8 cellular contexts compared by ENCODE assay signal in the genomic region with DNA sequence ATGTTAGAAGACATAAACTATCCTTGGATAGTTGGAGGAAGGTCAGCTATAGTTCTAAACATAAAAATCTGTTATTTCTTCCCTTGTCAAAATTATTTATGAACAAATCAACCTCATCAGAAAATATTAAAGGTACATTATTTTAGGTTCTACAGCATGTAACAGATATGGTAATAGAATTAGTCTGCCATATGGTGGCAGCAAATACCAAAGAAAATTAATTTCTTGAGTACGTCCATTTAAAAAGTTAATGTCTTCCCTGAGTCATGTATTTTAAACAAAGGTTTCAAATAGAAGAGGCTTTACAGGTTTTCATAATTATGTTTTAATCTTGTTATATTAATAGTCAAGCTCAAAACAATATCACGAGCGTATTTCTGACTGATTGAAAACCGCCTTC. TPM values are rescaled to one million over a fixed set of nuclear protein-coding genes. Genes with fewer than 3 reads are reported as not detected.
DNase-seq lines count a peak whose midpoint lies in the region; ATAC-seq and TF ChIP-seq lines count a peak whose summit lies in the region.

No MANE protein-coding gene starts in this region.

- no peak overlapping the region for H3K9ac ChIP-seq in OCI-LY1 (ENCODE audit: low read length)

- no peaks in the 10 kb centered on the region for H3K36me3 ChIP-seq in OCI-LY1 (ENCODE audit: insufficient read depth, low read length)
- no peaks in the 10 kb centered on the region for H3K36me3 ChIP-seq in esophagus squamous epithelium

- no peak overlapping the region for H2AFZ ChIP-seq in OCI-LY1 (ENCODE audit: low read length)

- no peak for TF ChIP-seq POLR2A in esophagus squamous epithelium (IDR thresholded peaks at IDR 0.05)

- peaks cover 60% of the 10 kb centered on the region for H3K79me2 ChIP-seq in OCI-LY1 (ENCODE audit: insufficient read depth, low read length)

- no peaks in the 10 kb centered on the region for H3K27me3 ChIP-seq in OCI-LY1 (ENCODE audit: insufficient read depth, low read length)
- no peaks in the 10 kb centered on the region for H3K27me3 ChIP-seq in esophagus squamous epithelium

- ATAC-seq in left colon, result no peak

- H3K9me3 ChIP-seq in OCI-LY1 (ENCODE audit: low read length) (no peaks in the 10 kb centered on the region), esophagus squamous epithelium (no peaks in the 10 kb centered on the region)

- H3K9me2 ChIP-seq in OCI-LY1 (ENCODE audit: low read depth, low read length), result no peaks in the 10 kb centered on the region

- H3F3A ChIP-seq in OCI-LY1 (ENCODE audit: insufficient read depth, low read length), result 0 out of 2 replicates have a peak, but pooled peaks cover 4% of the 10 kb centered on the region

- intact Hi-C loops in esophagus squamous epithelium (cut with DNase I), result loop anchor here (10.0 kb wide), 1 partner anchor 429 kb away; no protein-coding TSS in a partner anchor
- intact Hi-C loops in left colon (cut with DNase I, micrococcal nuclease), result loop anchor here (5.0 to 10.0 kb wide), 3 partner anchors 429 to 591 kb away; no protein-coding TSS in a partner anchor

- no peak overlapping the region for H3K4me3 ChIP-seq in OCI-LY1 (ENCODE audit: low read depth, low read length, poor library complexity, severe bottlenecking)
- H3K4me3 ChIP-seq in esophagus squamous epithelium, result no peak overlapping the region

- DNase-seq in SHP77 (lab: John Stamatoyannopoulos, UW) (peak; percentile 9 to 10), SHP77 treated with DMSO at 0.1 percent for 48 hours (lab: John Stamatoyannopoulos, UW) (no peak), esophagus squamous epithelium (lab: John Stamatoyannopoulos, UW) (no peak), renal cortical epithelial cell (ENCODE audit: low read depth) (peak; percentile 81), left colon (no peak)
- no peak for DNase-seq in stimulated activated CD4-positive, alpha-beta T cell treated with anti-CD3 and anti-CD28 coated beads, Interleukin-15, amount 100 ng/mL, for 24 hours
- no peak for DNase-seq in effector CD4-positive, alpha-beta T cell

- H4K20me1 ChIP-seq in OCI-LY1 (ENCODE audit: insufficient read depth, low read length), result 0 out of 2 replicates have a peak, but pooled peaks cover 2% of the 10 kb centered on the region

- TF ChIP-seq CTCF in OCI-LY1 (IDR thresholded peaks at IDR 0.05; ENCODE audit: low read length) (peak; percentile 61), esophagus squamous epithelium (IDR thresholded peaks at IDR 0.05) (peak in 5 of 6 experiments; percentile 20 to 61 (median 43))

- H3K27ac ChIP-seq in OCI-LY1 (ENCODE audit: low read depth, low read length, poor library complexity, severe bottlenecking), result no peak overlapping the region
- H3K27ac ChIP-seq in esophagus squamous epithelium, result no peak overlapping the region

- H3K4me2 ChIP-seq in OCI-LY1 (ENCODE audit: low read length), result no peak overlapping the region

- 23 to 30% methylated on average over 4 of the region's 4 CpGs for WGBS in esophagus squamous epithelium, 2 donors

- peaks cover 40% of the 10 kb centered on the region for H3K4me1 ChIP-seq in OCI-LY1 (ENCODE audit: insufficient read depth, low read length, severe bottlenecking)
- peaks cover 0 to 25% (median 0%) of the 10 kb centered on the region in 3 donors for H3K4me1 ChIP-seq in esophagus squamous epithelium

RNA-seq across cellular contexts. Expression of a gene that starts 17.9 kb away (rescaled TPM):
- total RNA-seq in esophagus squamous epithelium, result 10 to 100 TPM; 20.8 to 49.6 (median 31.8) TPM
- 57.3 and 88.0 TPM in 2 replicates for total RNA-seq in renal cortical epithelial cell
- total RNA-seq in left colon, result 10 to 100 TPM; 47.0 to 49.8 TPM

Comparison
In these comparisons a context has a peak if more than half of its experiments do, and no peak if none do; other contexts are left out.
1. DNase-seq: peak in SHP77 (2 of 2) and renal cortical epithelial cell (single experiment); none in SHP77 treated with DMSO at 0.1 percent for 48 hours (single experiment), esophagus squamous epithelium (single experiment), stimulated activated CD4-positive, alpha-beta T cell treated with anti-CD3 and anti-CD28 coated beads, Interleukin-15, amount 100 ng/mL, for 24 hours (single experiment), left colon (0 of 2) and effector CD4-positive, alpha-beta T cell (single experiment).